Comparison of ENCODE assay signal across 8 cellular contexts in genomic region chr9:93132946-93133640, GRCh38. TPM values are rescaled to one million over a fixed set of nuclear protein-coding genes. Genes with fewer than 3 reads are reported as not detected.
DNase-seq lines count a peak whose midpoint lies in the region; ATAC-seq, FAIRE-seq and TF ChIP-seq lines count a peak whose summit lies in the region.

No MANE protein-coding gene starts in this region.

- H4K20me1 ChIP-seq in K562 (replicated peaks; ENCODE audit: control insufficient read depth, insufficient read depth, low read length), result no peaks in the 10 kb centered on the region

- ATAC-seq in K562, result no peak

- H3K9me3 Mint-ChIP-seq in activated naive CD4-positive, alpha-beta T cell treated with anti-CD3 and anti-CD28 coated beads, Interleukin-2, amount 10 ng/mL, durations not matched to agents 7 days and 5 days, result no peaks in the 10 kb centered on the region

- TF ChIP-seq POLR2A in K562 (conservative IDR thresholded peaks at IDR 0.05), result no peak

- no peak overlapping the region for H3K27ac ChIP-seq in K562 (ENCODE audit: extremely low read depth, low read depth, low read length)
- H3K27ac ChIP-seq in layer of hippocampus (ENCODE audit: low read depth, low read length), result peak overlapping the region; percentile 91
- peak overlapping the region; percentile 88 for H3K27ac ChIP-seq in subcutaneous abdominal adipose tissue (ENCODE audit: low read depth, low read length)

- no peak for DNase-seq in activated naive CD4-positive, alpha-beta T cell treated with anti-CD3 and anti-CD28 coated beads, Interleukin-2, amount 10 ng/mL, durations not matched to agents 7 days and 5 days
- DNase-seq in activated naive CD4-positive, alpha-beta T cell treated with Interleukin-2 at 50 U/mL for 16 hours, result no peak
- DNase-seq in K562 (ENCODE audit: extremely low read depth in 1 of 4, low spot score in 3 of 4) (no peak), SHP77 (lab: John Stamatoyannopoulos, UW) (no peak), T-helper 9 cell (no peak), activated gamma-delta T cell treated with Interleukin-2 at 50 U/mL for 16 hours (no peak)

- intact Hi-C loops in K562 (cut with micrococcal nuclease), result no loop called here

- no peak for TF ChIP-seq CTCF in K562 (IDR thresholded peaks at IDR 0.05 in 2 of 3, conservative IDR thresholded peaks at IDR 0.05 in 1 of 3; ENCODE audit: insufficient read depth in 2 of 3, low read depth in 1 of 3, low read length in 3 of 3)

- POLR2A ChIA-PET in K562 (lab: Yijun Ruan, JAX), result interaction anchor here (0.5 to 1.6 kb wide), 4 partner anchors 10 to 83 kb away, joined by 3 to 5 read pairs (median 4); no protein-coding TSS in a partner anchor

- peak overlapping the region; percentile 90 for H3K4me3 Mint-ChIP-seq in activated naive CD4-positive, alpha-beta T cell treated with anti-CD3 and anti-CD28 coated beads, Interleukin-2, amount 10 ng/mL, durations not matched to agents 7 days and 5 days

- peaks cover 7% of the 10 kb centered on the region for H3K36me3 Mint-ChIP-seq in activated naive CD4-positive, alpha-beta T cell treated with anti-CD3 and anti-CD28 coated beads, Interleukin-2, amount 10 ng/mL, durations not matched to agents 7 days and 5 days

- H3K4me1 ChIP-seq in K562 (replicated peaks in 1 of 2; ENCODE audit: control insufficient read depth in 2 of 2, insufficient read depth in 2 of 2, low read length in 2 of 2) (peaks cover 16 to 58% of the 10 kb centered on the region in 2 experiments), subcutaneous abdominal adipose tissue (ENCODE audit: control insufficient read depth in 5 of 5, insufficient read depth in 5 of 5, low read length in 5 of 5) (peaks cover 10 to 78% (median 70%) of the 10 kb centered on the region in 5 donors)

- peak overlapping the region; percentile 73 for H3K4me2 ChIP-seq in K562 (ENCODE audit: insufficient read depth, low read length)

- H3K9me1 ChIP-seq in K562 (ENCODE audit: control insufficient read depth, insufficient read depth, low read length), result no peaks in the 10 kb centered on the region

- no peaks in the 10 kb centered on the region for H3K27me3 Mint-ChIP-seq in activated naive CD4-positive, alpha-beta T cell treated with anti-CD3 and anti-CD28 coated beads, Interleukin-2, amount 10 ng/mL, durations not matched to agents 7 days and 5 days

- H3K9me3 ChIP-seq in K562 (replicated peaks; ENCODE audit: control insufficient read depth, insufficient read depth, low read depth, low read length), result no peaks in the 10 kb centered on the region
- H3K9me3 ChIP-seq in subcutaneous abdominal adipose tissue (ENCODE audit: control insufficient read depth in 5 of 5, low read length in 5 of 5), result peaks cover 0 to under 1% (median 0%) of the 10 kb centered on the region in 5 donors

- FAIRE-seq in K562 (lab: Jason Lieb, UNC), result no peak

- 47% methylated on average over 17 of the region's 18 CpGs for WGBS in K562 (ENCODE audit: insufficient coverage, low coverage, missing lambda C conversion rate)

- CTCF ChIA-PET in activated naive CD4-positive, alpha-beta T cell treated with anti-CD3 and anti-CD28 coated beads, Interleukin-2, amount 10 ng/mL, durations not matched to agents 7 days and 5 days (lab: Charles Lee), result no interaction called here
- CTCF ChIA-PET in K562 (lab: Yijun Ruan, JAX; ENCODE audit: low intra/inter-chr PET ratio), result no interaction called here

- in situ Hi-C loops in K562 (cut with MboI), result no loop called here

- peak overlapping the region; percentile 91 for H2AFZ ChIP-seq in K562 (ENCODE audit: low read depth, low read length)

- H3K27me3 ChIP-seq in K562 (ENCODE audit: control insufficient read depth in 2 of 2, insufficient read depth in 2 of 2, low read length in 2 of 2), result peaks cover 0 to 10% of the 10 kb centered on the region in 2 experiments; a peak in 2 of 5 replicates
- H3K27me3 ChIP-seq in layer of hippocampus (ENCODE audit: control insufficient read depth, insufficient read depth, low read length), result no peaks in the 10 kb centered on the region
- H3K27me3 ChIP-seq in subcutaneous abdominal adipose tissue (ENCODE audit: control insufficient read depth in 5 of 5, insufficient read depth in 4 of 5, low read length in 5 of 5), result peaks cover 0 to 4% (median 0%) of the 10 kb centered on the region in 5 donors

- no peaks in the 10 kb centered on the region; the same call in 2 of the 3 replicates for H3K79me2 ChIP-seq in K562 (ENCODE audit: control insufficient read depth, insufficient read depth, low read length)

- H3K4me1 Mint-ChIP-seq in activated naive CD4-positive, alpha-beta T cell treated with anti-CD3 and anti-CD28 coated beads, Interleukin-2, amount 10 ng/mL, durations not matched to agents 7 days and 5 days, result peaks cover 58% of the 10 kb centered on the region

- TF ChIP-seq RAD21 in K562 (CRISPR knock-in tag; conservative IDR thresholded peaks at IDR 0.05 in 1 of 2, IDR thresholded peaks at IDR 0.05 in 1 of 2), result no peak

- BruUV-seq in K562 (replicated peaks; lab: Mats Ljungman, UMichigan), result TSS peak; percentile 54

- TF ChIP-seq EP300 in K562 (IDR thresholded peaks at IDR 0.05; ENCODE audit: low read length), result no peak

- peak overlapping the region; percentile 88 for H3K27ac Mint-ChIP-seq in activated naive CD4-positive, alpha-beta T cell treated with anti-CD3 and anti-CD28 coated beads, Interleukin-2, amount 10 ng/mL, durations not matched to agents 7 days and 5 days

- H3K4me3 ChIP-seq in K562, result peak overlapping the region; percentile 67
- peak overlapping the region; percentile 75 to 84 (median 77) for H3K4me3 ChIP-seq in subcutaneous abdominal adipose tissue (ENCODE audit: low read depth in 1 of 5, low read length in 5 of 5)

- H3K36me3 ChIP-seq in K562 (ENCODE audit: control insufficient read depth, insufficient read depth, low read length) (no peaks in the 10 kb centered on the region), subcutaneous abdominal adipose tissue (ENCODE audit: control insufficient read depth in 5 of 5, insufficient read depth in 5 of 5, low read length in 5 of 5) (peaks cover 0 to 3% (median 0%) of the 10 kb centered on the region in 5 donors)

- peak overlapping the region; percentile 66 to 96; a peak in 3 of 4 replicates for H3K9ac ChIP-seq in K562 (ENCODE audit: insufficient read depth in 1 of 2, low read depth in 2 of 2, low read length in 2 of 2)
- H3K9ac ChIP-seq in subcutaneous abdominal adipose tissue (ENCODE audit: low read length in 5 of 5), result peak overlapping the region; percentile 38 to 96 (median 84)

RNA-seq across cellular contexts. Expression of gene NINJ1, which starts 1.0 kb away (rescaled TPM):
- 3.9 and 9.8 TPM in 2 replicates for total RNA-seq in K562 (2011; cell fraction: chromatin; rRNA removed; ENCODE audit: low replicate concordance)
- 5.9 and 7.5 TPM in 2 replicates for total RNA-seq in K562 (2011; cell fraction: nucleolus; rRNA removed)
- total RNA-seq in K562 (2011; cell fraction: nucleoplasm; rRNA removed), result 6.2 and 9.3 TPM in 2 replicates
- total RNA-seq in K562 (2014; rRNA removed) (8.2 and 14.7 TPM in 2 replicates), K562 (2014; rRNA removed; fragmentation: Illumina TruSeq; extraction: Trizol) (0.77 and 1.9 TPM in 2 replicates), K562 (2015; rRNA removed; fragmentation: Illumina TruSeq; extraction: Trizol) (4.8 and 4.9 TPM in 2 replicates), K562 (2021) (8.3 and 8.4 TPM in 2 replicates)
- polyA plus RNA-seq in K562 (2011; rRNA removed) (3.2 and 5.8 TPM in 2 replicates), K562 (2014; fragmentation: Illumina TruSeq; extraction: Trizol) (7.6 and 10.8 TPM in 2 replicates), K562 (2014; fragmentation: Nextera tagmentation; extraction: Ambion mirVana) (under 1 TPM; 0.13 to 0.94 TPM), K562 (2014; rRNA removed) (8.4 and 10.7 TPM in 2 replicates)
- polyA plus RNA-seq in K562 (2011; cell fraction: cytosol; rRNA removed), result 9.7 and 20.4 TPM in 2 replicates
- polyA plus RNA-seq in K562 (2011; cell fraction: nucleus; rRNA removed), result 4.3 and 6.6 TPM in 2 replicates
- 9.7 and 34.7 TPM in 2 replicates for polyA plus RNA-seq in K562 (2012)
- polyA minus RNA-seq in K562 (2011; rRNA and poly(A)+ RNA removed), result 1.6 and 2.2 TPM in 2 replicates
- polyA minus RNA-seq in K562 (2011; cell fraction: cytosol; rRNA and poly(A)+ RNA removed), result 2.9 and 7.1 TPM in 2 replicates
- 3.5 and 6.0 TPM in 2 replicates for polyA minus RNA-seq in K562 (2011; cell fraction: nucleus; rRNA and poly(A)+ RNA removed)

RNA-seq across cellular contexts. Expression of gene CARD19, which starts 37.1 kb away (rescaled TPM):
- total RNA-seq in K562 (2011; cell fraction: chromatin; rRNA removed; ENCODE audit: low replicate concordance), result 5.1 and 21.8 TPM in 2 replicates
- 24.3 and 26.3 TPM in 2 replicates for total RNA-seq in K562 (2011; cell fraction: nucleolus; rRNA removed)
- 14.4 and 20.2 TPM in 2 replicates for total RNA-seq in K562 (2011; cell fraction: nucleoplasm; rRNA removed)
- total RNA-seq in K562 (2014; rRNA removed) (34.9 and 35.3 TPM in 2 replicates), K562 (2014; rRNA removed; fragmentation: Illumina TruSeq; extraction: Trizol) (2.7 and 2.9 TPM in 2 replicates), K562 (2015; rRNA removed; fragmentation: Illumina TruSeq; extraction: Trizol) (13.0 and 14.6 TPM in 2 replicates), K562 (2021) (18.6 and 23.4 TPM in 2 replicates)
- polyA plus RNA-seq in K562 (2011; rRNA removed) (15.9 and 23.7 TPM in 2 replicates), K562 (2014; fragmentation: Illumina TruSeq; extraction: Trizol) (5.3 and 13.8 TPM in 2 replicates), K562 (2014; fragmentation: Nextera tagmentation; extraction: Ambion mirVana) (1 to 10 TPM in 1 of 2 experiments, under 1 TPM in 1; 0.90 to 2.1 TPM), K562 (2014; rRNA removed) (30.7 and 35.3 TPM in 2 replicates)
- polyA plus RNA-seq in K562 (2011; cell fraction: cytosol; rRNA removed), result 40.2 and 99.4 TPM in 2 replicates
- polyA plus RNA-seq in K562 (2011; cell fraction: nucleus; rRNA removed), result 36.2 and 60.4 TPM in 2 replicates
- 19.5 and 30.7 TPM in 2 replicates for polyA plus RNA-seq in K562 (2012)
- polyA minus RNA-seq in K562 (2011; rRNA and poly(A)+ RNA removed), result 2.4 and 3.3 TPM in 2 replicates
- 4.8 and 7.6 TPM in 2 replicates for polyA minus RNA-seq in K562 (2011; cell fraction: cytosol; rRNA and poly(A)+ RNA removed)
- polyA minus RNA-seq in K562 (2011; cell fraction: nucleus; rRNA and poly(A)+ RNA removed), result 7.4 and 8.0 TPM in 2 replicates

RNA-seq across cellular contexts. Expression of gene WNK2, which starts 50.8 kb away (rescaled TPM):
- total RNA-seq in K562 (2011; cell fraction: chromatin; rRNA removed; ENCODE audit: low replicate concordance), result 5.1 and 9.4 TPM in 2 replicates
- 1.5 and 1.6 TPM in 2 replicates for total RNA-seq in K562 (2011; cell fraction: nucleolus; rRNA removed)
- total RNA-seq in K562 (2011; cell fraction: nucleoplasm; rRNA removed), result 4.0 and 4.5 TPM in 2 replicates
- total RNA-seq in K562 (2014; rRNA removed) (0.64 and 1.9 TPM in 2 replicates), K562 (2014; rRNA removed; fragmentation: Illumina TruSeq; extraction: Trizol) (0.36 and 0.41 TPM in 2 replicates), K562 (2015; rRNA removed; fragmentation: Illumina TruSeq; extraction: Trizol) (0.40 and 0.60 TPM in 2 replicates), K562 (2021) (3.3 TPM in 2 replicates)
- polyA plus RNA-seq in K562 (2011; rRNA removed) (0.28 and 0.45 TPM in 2 replicates), K562 (2014; fragmentation: Illumina TruSeq; extraction: Trizol) (0.73 and 1.7 TPM in 2 replicates), K562 (2014; fragmentation: Nextera tagmentation; extraction: Ambion mirVana) (not detected), K562 (2014; rRNA removed) (1.4 and 1.8 TPM in 2 replicates)
- polyA plus RNA-seq in K562 (2011; cell fraction: cytosol; rRNA removed), result 0.15 and 0.75 TPM in 2 replicates
- polyA plus RNA-seq in K562 (2011; cell fraction: nucleus; rRNA removed), result 0.73 and 2.4 TPM in 2 replicates
- polyA plus RNA-seq in K562 (2012), result 1.9 and 2.2 TPM in 2 replicates
- 0.27 and 0.77 TPM in 2 replicates for polyA minus RNA-seq in K562 (2011; rRNA and poly(A)+ RNA removed)
- 0.67 TPM in 1 of 2 replicates, not detected in the other for polyA minus RNA-seq in K562 (2011; cell fraction: cytosol; rRNA and poly(A)+ RNA removed)
- 0.89 and 1.2 TPM in 2 replicates for polyA minus RNA-seq in K562 (2011; cell fraction: nucleus; rRNA and poly(A)+ RNA removed)
